ENCODE assay signal across 1 cellular context in genomic region chr2:55408098-55408882, GRCh38.
TF ChIP-seq lines count a peak whose summit lies in the region.

No MANE protein-coding gene starts in this region.

TF ChIP-seq in K562, 482 proteins besides CTCF, POLR2A, EP300 and RAD21 (continued from another document):
- TF ChIP-seq, protein P1, sequence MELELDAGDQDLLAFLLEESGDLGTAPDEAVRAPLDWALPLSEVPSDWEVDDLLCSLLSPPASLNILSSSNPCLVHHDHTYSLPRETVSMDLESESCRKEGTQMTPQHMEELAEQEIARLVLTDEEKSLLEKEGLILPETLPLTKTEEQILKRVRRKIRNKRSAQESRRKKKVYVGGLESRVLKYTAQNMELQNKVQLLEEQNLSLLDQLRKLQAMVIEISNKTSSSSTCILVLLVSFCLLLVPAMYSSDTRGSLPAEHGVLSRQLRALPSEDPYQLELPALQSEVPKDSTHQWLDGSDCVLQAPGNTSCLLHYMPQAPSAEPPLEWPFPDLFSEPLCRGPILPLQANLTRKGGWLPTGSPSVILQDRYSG (tag; conservative IDR thresholded peaks at IDR 0.05; ENCODE audit: low read depth), result 0 out of 2 replicates have a peak, but pooled peaks have one; percentile 48
- peak; percentile 22; the same call in 1 of the 2 replicates for TF ChIP-seq IRF9 (tag; IDR thresholded peaks at IDR 0.05)
- no peak for TF ChIP-seq E2F6 (IDR thresholded peaks at IDR 0.05; ENCODE audit: borderline replicate concordance in 1 of 2, extremely low read depth in 1 of 2, insufficient read depth in 1 of 2, insufficient read length in 1 of 2, low read depth in 1 of 2, low read length in 1 of 2, poor library complexity in 1 of 2, severe bottlenecking in 1 of 2)
- TF ChIP-seq NR2C1 (IDR thresholded peaks at IDR 0.05), result no peak
- peak; percentile 44 for TF ChIP-seq NR2C1 (tag; IDR thresholded peaks at IDR 0.05)
- TF ChIP-seq RBBP5 (IDR thresholded peaks at IDR 0.05; ENCODE audit: borderline replicate concordance, insufficient read depth, low read length, poor library complexity, severe bottlenecking), result no peak
- TF ChIP-seq ZNF668 (CRISPR knock-in tag; IDR thresholded peaks at IDR 0.05), result 0 out of 2 replicates have a peak, but pooled peaks have one; percentile 40
- no peak for TF ChIP-seq ZNF445 (CRISPR knock-in tag; IDR thresholded peaks at IDR 0.05; ENCODE audit: low read depth)
- TF ChIP-seq DDX20 (tag; IDR thresholded peaks at IDR 0.05; ENCODE audit: low read depth), result peak; percentile 53; the same call in 1 of the 2 replicates
- no peak for TF ChIP-seq GABPB1 (CRISPR knock-in tag; IDR thresholded peaks at IDR 0.05)
- peak; percentile 63; the same call in 1 of the 2 replicates for TF ChIP-seq PTTG1 (tag; IDR thresholded peaks at IDR 0.05; ENCODE audit: low read depth)
- TF ChIP-seq, protein P2, sequence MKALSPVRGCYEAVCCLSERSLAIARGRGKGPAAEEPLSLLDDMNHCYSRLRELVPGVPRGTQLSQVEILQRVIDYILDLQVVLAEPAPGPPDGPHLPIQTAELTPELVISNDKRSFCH (CRISPR knock-in tag; IDR thresholded peaks at IDR 0.05), result no peak
- TF ChIP-seq, protein P2 (tag; IDR thresholded peaks at IDR 0.05), result peak; percentile 73
- TF ChIP-seq HOXB6 (CRISPR knock-in tag; IDR thresholded peaks at IDR 0.05; ENCODE audit: borderline replicate concordance), result no peak
- TF ChIP-seq, protein P3, sequence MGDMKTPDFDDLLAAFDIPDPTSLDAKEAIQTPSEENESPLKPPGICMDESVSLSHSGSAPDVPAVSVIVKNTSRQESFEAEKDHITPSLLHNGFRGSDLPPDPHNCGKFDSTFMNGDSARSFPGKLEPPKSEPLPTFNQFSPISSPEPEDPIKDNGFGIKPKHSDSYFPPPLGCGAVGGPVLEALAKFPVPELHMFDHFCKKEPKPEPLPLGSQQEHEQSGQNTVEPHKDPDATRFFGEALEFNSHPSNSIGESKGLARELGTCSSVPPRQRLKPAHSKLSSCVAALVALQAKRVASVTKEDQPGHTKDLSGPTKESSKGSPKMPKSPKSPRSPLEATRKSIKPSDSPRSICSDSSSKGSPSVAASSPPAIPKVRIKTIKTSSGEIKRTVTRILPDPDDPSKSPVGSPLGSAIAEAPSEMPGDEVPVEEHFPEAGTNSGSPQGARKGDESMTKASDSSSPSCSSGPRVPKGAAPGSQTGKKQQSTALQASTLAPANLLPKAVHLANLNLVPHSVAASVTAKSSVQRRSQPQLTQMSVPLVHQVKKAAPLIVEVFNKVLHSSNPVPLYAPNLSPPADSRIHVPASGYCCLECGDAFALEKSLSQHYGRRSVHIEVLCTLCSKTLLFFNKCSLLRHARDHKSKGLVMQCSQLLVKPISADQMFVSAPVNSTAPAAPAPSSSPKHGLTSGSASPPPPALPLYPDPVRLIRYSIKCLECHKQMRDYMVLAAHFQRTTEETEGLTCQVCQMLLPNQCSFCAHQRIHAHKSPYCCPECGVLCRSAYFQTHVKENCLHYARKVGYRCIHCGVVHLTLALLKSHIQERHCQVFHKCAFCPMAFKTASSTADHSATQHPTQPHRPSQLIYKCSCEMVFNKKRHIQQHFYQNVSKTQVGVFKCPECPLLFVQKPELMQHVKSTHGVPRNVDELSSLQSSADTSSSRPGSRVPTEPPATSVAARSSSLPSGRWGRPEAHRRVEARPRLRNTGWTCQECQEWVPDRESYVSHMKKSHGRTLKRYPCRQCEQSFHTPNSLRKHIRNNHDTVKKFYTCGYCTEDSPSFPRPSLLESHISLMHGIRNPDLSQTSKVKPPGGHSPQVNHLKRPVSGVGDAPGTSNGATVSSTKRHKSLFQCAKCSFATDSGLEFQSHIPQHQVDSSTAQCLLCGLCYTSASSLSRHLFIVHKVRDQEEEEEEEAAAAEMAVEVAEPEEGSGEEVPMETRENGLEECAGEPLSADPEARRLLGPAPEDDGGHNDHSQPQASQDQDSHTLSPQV (IDR thresholded peaks at IDR 0.05), result peak; percentile 73
